Comparison of ENCODE assay signal across 26 cellular contexts in genomic region chr12:93199831-93200236, GRCh38.
DNase-seq lines count a peak whose midpoint lies in the region; ATAC-seq, FAIRE-seq and TF ChIP-seq lines count a peak whose summit lies in the region.
"Had no signal": no experiment of that assay in that cellular context is flagged by ENCODE, and none has a peak within 500 bp of the region (broad histone marks: within the 10 kb centered on the region; RNA-seq: fewer than 3 reads in every experiment).

No MANE protein-coding gene starts in this region.

- H3K36me3 Mint-ChIP-seq in stimulated activated naive CD8-positive, alpha-beta T cell treated with anti-CD3 and anti-CD28 coated beads, Interleukin-15, Interleukin-2, amounts not matched to agents 100 ng/mL and 50 ng/mL, for 24 hours (ENCODE audit: low read depth) = no peaks in the 10 kb centered on the region
- H3K36me3 Mint-ChIP-seq: naive thymus-derived CD8-positive, alpha-beta T cell had no signal

- intact Hi-C loops in kidney (cut with DNase I) = no loop called here

- H3K4me1 ChIP-seq in kidney (ENCODE audit: control insufficient read depth in 1 of 2, insufficient read depth in 1 of 2, low read depth in 1 of 2, low read length in 2 of 2) = no peaks in the 10 kb centered on the region

- FAIRE-seq in kidney (lab: Jason Lieb, UNC) = no peak

- peaks cover 6% of the 10 kb centered on the region for H3K27me3 Mint-ChIP-seq in stimulated activated naive CD8-positive, alpha-beta T cell treated with anti-CD3 and anti-CD28 coated beads, Interleukin-15, Interleukin-2, amounts not matched to agents 100 ng/mL and 50 ng/mL, for 24 hours
- no peaks in the 10 kb centered on the region for H3K27me3 Mint-ChIP-seq in stimulated activated naive CD8-positive, alpha-beta T cell treated with anti-CD3 and anti-CD28 coated beads, Interleukin-15, amount 100 ng/mL, for 72 hours

- no peak for DNase-seq in stimulated activated naive CD8-positive, alpha-beta T cell treated with anti-CD3 and anti-CD28 coated beads, Interleukin-15, amount 100 ng/mL, for 72 hours
- DNase-seq in amniotic epithelial cell (ENCODE audit: low read depth) = peak; percentile 43
- peak; percentile 61 for DNase-seq in iris pigment epithelial cell (ENCODE audit: low read depth)
- DNase-seq in kidney = no peak
- DNase-seq in NCI-H69 (lab: John Stamatoyannopoulos, UW) = no peak
- DNase-seq: activated CD4-positive, alpha-beta T cell treated with anti-CD3 and anti-CD28 coated beads for 4 hours; activated naive CD4-positive, alpha-beta T cell treated with anti-CD3 and anti-CD28 coated beads, Interleukin-2, amount 50 U/mL, for 16 hours; aorta; effector memory CD4-positive, alpha-beta T cell; EL; H7; left colon; MV-4-11; naive thymus-derived CD8-positive, alpha-beta T cell; NCI-H1694; NCI-H774; ovary; sigmoid colon; substantia nigra had no signal

- H3K4me3 Mint-ChIP-seq in stimulated activated naive CD8-positive, alpha-beta T cell treated with anti-CD3 and anti-CD28 coated beads, Interleukin-15, Interleukin-2, amounts not matched to agents 100 ng/mL and 50 ng/mL, for 24 hours = no peak overlapping the region
- no peak overlapping the region for H3K4me3 Mint-ChIP-seq in stimulated activated naive CD8-positive, alpha-beta T cell treated with anti-CD3 and anti-CD28 coated beads, Interleukin-15, amount 100 ng/mL, for 72 hours
- H3K4me3 Mint-ChIP-seq: naive thymus-derived CD8-positive, alpha-beta T cell had no signal

- H3K27ac ChIP-seq in kidney (ENCODE audit: low read depth in 2 of 2, low read length in 2 of 2) = no peak overlapping the region
- H3K27ac ChIP-seq: BLaER1, esophagus muscularis mucosa, ovary, sigmoid colon, SJCRH30 had no signal

- no peak for TF ChIP-seq CTCF in kidney (IDR thresholded peaks at IDR 0.05; ENCODE audit: borderline replicate concordance, extremely low read depth, insufficient read depth)

- H3K9me3 ChIP-seq in kidney (ENCODE audit: control insufficient read depth in 1 of 2, low read length in 2 of 2) = no peaks in the 10 kb centered on the region
- H3K9me3 ChIP-seq: BLaER1, esophagus muscularis mucosa, ovary, sigmoid colon, SJCRH30 had no signal

- no peak for ATAC-seq in stimulated activated naive CD8-positive, alpha-beta T cell treated with anti-CD3 and anti-CD28 coated beads, Interleukin-15, amount 100 ng/mL, for 72 hours
- ATAC-seq in GM21737 (IDR thresholded peaks at IDR 0.05; ENCODE audit: unreplicated experiment) (no peak), HG03378 (IDR thresholded peaks at IDR 0.05; ENCODE audit: unreplicated experiment) (no peak)
- ATAC-seq: left colon; naive thymus-derived CD8-positive, alpha-beta T cell; Panc1 had no signal

- H3K4me1 Mint-ChIP-seq in stimulated activated naive CD8-positive, alpha-beta T cell treated with anti-CD3 and anti-CD28 coated beads, Interleukin-15, Interleukin-2, amounts not matched to agents 100 ng/mL and 50 ng/mL, for 24 hours (ENCODE audit: low read depth) = no peaks in the 10 kb centered on the region
- peaks cover 7% of the 10 kb centered on the region for H3K4me1 Mint-ChIP-seq in stimulated activated naive CD8-positive, alpha-beta T cell treated with anti-CD3 and anti-CD28 coated beads, Interleukin-15, amount 100 ng/mL, for 72 hours

- no peak overlapping the region for H3K4me3 ChIP-seq in kidney (ENCODE audit: low read length in 2 of 2)
- H3K4me3 ChIP-seq: BLaER1, esophagus muscularis mucosa, ovary, sigmoid colon, SJCRH30 had no signal

- H3K27ac Mint-ChIP-seq in stimulated activated naive CD8-positive, alpha-beta T cell treated with anti-CD3 and anti-CD28 coated beads, Interleukin-15, Interleukin-2, amounts not matched to agents 100 ng/mL and 50 ng/mL, for 24 hours = peak overlapping the region; percentile 55
- no peak overlapping the region for H3K27ac Mint-ChIP-seq in stimulated activated naive CD8-positive, alpha-beta T cell treated with anti-CD3 and anti-CD28 coated beads, Interleukin-15, amount 100 ng/mL, for 72 hours
- H3K27ac Mint-ChIP-seq: naive thymus-derived CD8-positive, alpha-beta T cell had no signal

- no peaks in the 10 kb centered on the region for H3K36me3 ChIP-seq in kidney (ENCODE audit: control insufficient read depth in 1 of 2, insufficient read depth in 2 of 2, low read length in 2 of 2)
- H3K36me3 ChIP-seq: BLaER1, esophagus muscularis mucosa, ovary, sigmoid colon, SJCRH30 had no signal

- H3K9me3 Mint-ChIP-seq in stimulated activated naive CD8-positive, alpha-beta T cell treated with anti-CD3 and anti-CD28 coated beads, Interleukin-15, Interleukin-2, amounts not matched to agents 100 ng/mL and 50 ng/mL, for 24 hours = no peaks in the 10 kb centered on the region
- H3K9me3 Mint-ChIP-seq in stimulated activated naive CD8-positive, alpha-beta T cell treated with anti-CD3 and anti-CD28 coated beads, Interleukin-15, amount 100 ng/mL, for 72 hours = no peaks in the 10 kb centered on the region

- H3K9ac ChIP-seq in kidney (ENCODE audit: low read length in 2 of 2) = no peak overlapping the region
- H3K9ac ChIP-seq: BLaER1 had no signal

Comparison
In these comparisons a context has a peak if more than half of its experiments do, and no peak if none do; other contexts are left out.
1. DNase-seq: peak in amniotic epithelial cell (single experiment) and iris pigment epithelial cell (single experiment); none in stimulated activated naive CD8-positive, alpha-beta T cell treated with anti-CD3 and anti-CD28 coated beads, Interleukin-15, amount 100 ng/mL, for 72 hours (0 of 2), kidney (single experiment) and NCI-H69 (single experiment).